In genomic region chr19:54189668-54190502, GRCh38 we compare ENCODE assay signal across 8 cellular contexts. TPM values are rescaled to one million over a fixed set of nuclear protein-coding genes. Genes with fewer than 3 reads are reported as not detected.
DNase-seq lines count a peak whose midpoint lies in the region; ATAC-seq and TF ChIP-seq lines count a peak whose summit lies in the region.

No MANE protein-coding gene starts in this region.

- H3K36me3 Mint-ChIP-seq in natural killer cell treated with Interleukin-12 subunit alpha and Interleukin-12 subunit beta and Interleukin-15 and Interleukin-18, amount 100 ng/mL, for 72 hours = no peaks in the 10 kb centered on the region

- H3K9me3 ChIP-seq in HAP-1 (no peaks in the 10 kb centered on the region), MG63 (no peaks in the 10 kb centered on the region)

- in situ Hi-C loops in G401 (cut with HindIII; ENCODE audit: low sequenced_read_pairs) (no loop called here), HAP-1 (cut with MboI; ENCODE audit: low sequenced_read_pairs) (loop anchor here (25.0 kb wide), 1 partner anchor 1472 kb away; the partner anchor contains the start of gene U2AF2)

- DNase-seq in G401 (ENCODE audit: low spot score) (peak; percentile 100), HAP-1 (ENCODE audit: low spot score in 2 of 2) (peak; percentile 99 to 100), MG63 (peak; percentile 99), SHP77 (lab: John Stamatoyannopoulos, UW) (peak; percentile 100), activated gamma-delta T cell (lab: John Stamatoyannopoulos, UW) (peak; percentile 99), fibroblast of the aortic adventitia (ENCODE audit: low read depth) (peak; percentile 100)
- DNase-seq in natural killer cell treated with Interleukin-12 subunit alpha and Interleukin-12 subunit beta and Interleukin-15 and Interleukin-18, amount 100 ng/mL, for 72 hours (ENCODE audit: low spot score) = peak; percentile 100
- DNase-seq in stimulated activated naive CD4-positive, alpha-beta T cell treated with Interleukin-2 at 50 U/mL for 16 hours (lab: John Stamatoyannopoulos, UW) = peak; percentile 100

- TF ChIP-seq CTCF in fibroblast of the aortic adventitia (IDR thresholded peaks at IDR 0.05; ENCODE audit: insufficient read depth, low read length) = no peak

- no peaks in the 10 kb centered on the region for H3K27me3 Mint-ChIP-seq in natural killer cell treated with Interleukin-12 subunit alpha and Interleukin-12 subunit beta and Interleukin-15 and Interleukin-18, amount 100 ng/mL, for 72 hours

- peak overlapping the region; percentile 99 for H3K4me3 ChIP-seq in HAP-1
- peak overlapping the region; percentile 84 for H3K4me3 ChIP-seq in MG63
- H3K4me3 ChIP-seq in fibroblast of the aortic adventitia (ENCODE audit: low read depth, low read length) = peak overlapping the region; percentile 80

- H3K27me3 ChIP-seq in HAP-1 (ENCODE audit: low read depth) (no peaks in the 10 kb centered on the region), MG63 (no peaks in the 10 kb centered on the region)

- H3K36me3 ChIP-seq in HAP-1 (replicated peaks) (peaks cover 27% of the 10 kb centered on the region), MG63 (peaks cover 24% of the 10 kb centered on the region)

- peak; percentile 79 to 84 for ATAC-seq in natural killer cell treated with Interleukin-12 subunit alpha and Interleukin-12 subunit beta and Interleukin-15 and Interleukin-18, amount 100 ng/mL, for 72 hours

- H3K4me1 ChIP-seq in HAP-1 = peaks cover 6% of the 10 kb centered on the region; the same call in 1 of the 2 replicates

- H3K4me3 Mint-ChIP-seq in natural killer cell treated with Interleukin-12 subunit alpha and Interleukin-12 subunit beta and Interleukin-15 and Interleukin-18, amount 100 ng/mL, for 72 hours = peak overlapping the region; percentile 87

- H3K9me3 Mint-ChIP-seq in natural killer cell treated with Interleukin-12 subunit alpha and Interleukin-12 subunit beta and Interleukin-15 and Interleukin-18, amount 100 ng/mL, for 72 hours = no peaks in the 10 kb centered on the region

- H3K4me1 Mint-ChIP-seq in natural killer cell treated with Interleukin-12 subunit alpha and Interleukin-12 subunit beta and Interleukin-15 and Interleukin-18, amount 100 ng/mL, for 72 hours (ENCODE audit: low read depth in 2 of 2) = peaks cover 23 to 30% of the 10 kb centered on the region in 2 donors

- H3K27ac Mint-ChIP-seq in natural killer cell treated with Interleukin-12 subunit alpha and Interleukin-12 subunit beta and Interleukin-15 and Interleukin-18, amount 100 ng/mL, for 72 hours = peak overlapping the region; percentile 93 to 95

RNA-seq across cellular contexts. Expression of gene MBOAT7, which starts 0.5 kb away (rescaled TPM):
- total RNA-seq in G401 (2014; rRNA removed; shearing (Covaris generic)) = 36.3 and 46.0 TPM in 2 replicates
- 15.7 and 43.2 TPM in 2 replicates for total RNA-seq in MG63 (2014; rRNA removed; shearing (Covaris generic); ENCODE audit: low replicate concordance)
- 46.9 and 48.7 TPM in 2 replicates for total RNA-seq in fibroblast of the aortic adventitia (ENCODE audit: low replicate concordance)
- total RNA-seq in natural killer cell treated with Interleukin-12 subunit alpha and Interleukin-12 subunit beta and Interleukin-15 and Interleukin-18, amount 100 ng/mL, for 72 hours = 10 to 100 TPM; 24.2 to 56.5 TPM

RNA-seq across cellular contexts. Expression of gene TSEN34, which starts 1.2 kb away (rescaled TPM):
- total RNA-seq in G401 (2014; rRNA removed; shearing (Covaris generic)) = 146 and 178 TPM in 2 replicates
- 68.7 and 103 TPM in 2 replicates for total RNA-seq in MG63 (2014; rRNA removed; shearing (Covaris generic); ENCODE audit: low replicate concordance)
- 42.8 and 67.6 TPM in 2 replicates for total RNA-seq in fibroblast of the aortic adventitia (ENCODE audit: low replicate concordance)
- total RNA-seq in natural killer cell treated with Interleukin-12 subunit alpha and Interleukin-12 subunit beta and Interleukin-15 and Interleukin-18, amount 100 ng/mL, for 72 hours = 10 to 100 TPM; 15.5 to 26.2 TPM

RNA-seq across cellular contexts. Expression of gene RPS9, which starts 10.8 kb away (rescaled TPM):
- 2,874 and 3,759 TPM in 2 replicates for total RNA-seq in G401 (2014; rRNA removed; shearing (Covaris generic))
- total RNA-seq in MG63 (2014; rRNA removed; shearing (Covaris generic); ENCODE audit: low replicate concordance) = 3,013 and 3,637 TPM in 2 replicates
- total RNA-seq in fibroblast of the aortic adventitia (ENCODE audit: low replicate concordance) = 1,882 and 1,909 TPM in 2 replicates
- total RNA-seq in natural killer cell treated with Interleukin-12 subunit alpha and Interleukin-12 subunit beta and Interleukin-15 and Interleukin-18, amount 100 ng/mL, for 72 hours = 1,000 to 10,000 TPM in 1 of 2 donors, 100 to 1,000 TPM in 1; 774 to 1,402 TPM

RNA-seq across cellular contexts. Expression of gene TMC4, which starts 16.9 kb away (rescaled TPM):
- 9.6 TPM in 1 of 2 replicates, not detected in the other for total RNA-seq in G401 (2014; rRNA removed; shearing (Covaris generic))
- not detected in 2 replicates for total RNA-seq in MG63 (2014; rRNA removed; shearing (Covaris generic); ENCODE audit: low replicate concordance)
- total RNA-seq in fibroblast of the aortic adventitia (ENCODE audit: low replicate concordance) = 0.27 and 0.82 TPM in 2 replicates
- total RNA-seq in natural killer cell treated with Interleukin-12 subunit alpha and Interleukin-12 subunit beta and Interleukin-15 and Interleukin-18, amount 100 ng/mL, for 72 hours = 1 to 10 TPM in 1 of 2 donors, not detected in 1; 1.2 TPM

RNA-seq across cellular contexts. Expression of gene LENG1, which starts 30.4 kb away (rescaled TPM):
- total RNA-seq in G401 (2014; rRNA removed; shearing (Covaris generic)) = 5.5 and 7.3 TPM in 2 replicates
- 11.1 and 18.2 TPM in 2 replicates for total RNA-seq in MG63 (2014; rRNA removed; shearing (Covaris generic); ENCODE audit: low replicate concordance)
- total RNA-seq in fibroblast of the aortic adventitia (ENCODE audit: low replicate concordance) = 4.4 and 6.8 TPM in 2 replicates
- 1 to 10 TPM; 5.0 to 7.5 TPM for total RNA-seq in natural killer cell treated with Interleukin-12 subunit alpha and Interleukin-12 subunit beta and Interleukin-15 and Interleukin-18, amount 100 ng/mL, for 72 hours

Comparison
In these comparisons a context has a peak if more than half of its experiments do, and no peak if none do; other contexts are left out.
1. Peak in every context shown above with its lines: DNase-seq, ATAC-seq and H3K4me3 ChIP-seq.